ENCODE assay signal across 1 cellular context in genomic region chr12:120261951-120262851, GRCh38.
TF ChIP-seq lines count a peak whose summit lies in the region.

No MANE protein-coding gene starts in this region.

TF ChIP-seq in HEK293, 187 proteins besides CTCF, POLR2A, EP300 and RAD21 (continued from another document):
- TF ChIP-seq HIC1 (tag by site-specific recombination; IDR thresholded peaks at IDR 0.05) (peak; percentile 54; the same call in 1 of the 2 replicates), PRDM2 (tag by site-specific recombination; IDR thresholded peaks at IDR 0.05; ENCODE audit: borderline replicate concordance) (no peak), GLIS1 (tag by site-specific recombination; IDR thresholded peaks at IDR 0.05) (peak; percentile 45; the same call in 1 of the 2 replicates), ZNF138 (tag by site-specific recombination; IDR thresholded peaks at IDR 0.05; ENCODE audit: borderline replicate concordance) (no peak), ZNF140 (tag by site-specific recombination; IDR thresholded peaks at IDR 0.05) (no peak), ZNF292 (tag by site-specific recombination; IDR thresholded peaks at IDR 0.05; ENCODE audit: borderline replicate concordance, low read depth) (no peak), SP7 (tag by site-specific recombination; IDR thresholded peaks at IDR 0.05) (peak; percentile 92), SETDB1 (IDR thresholded peaks at IDR 0.05; ENCODE audit: insufficient read length, low read length) (no peak), MEIS1 (CRISPR knock-in tag; IDR thresholded peaks at IDR 0.05; ENCODE audit: borderline replicate concordance) (no peak), BCL11B (tag by site-specific recombination; IDR thresholded peaks at IDR 0.05; ENCODE audit: low read depth) (no peak), ZBTB26 (tag by site-specific recombination; optimal IDR thresholded peaks at IDR 0.05) (no peak), ZNF571 (tag by site-specific recombination; IDR thresholded peaks at IDR 0.05) (no peak), ZNF623 (tag by site-specific recombination; IDR thresholded peaks at IDR 0.05) (no peak), ZNF510 (tag by site-specific recombination; IDR thresholded peaks at IDR 0.05; ENCODE audit: insufficient replicate concordance) (no peak), ZNF670 (tag by site-specific recombination; IDR thresholded peaks at IDR 0.05; ENCODE audit: low read depth) (no peak), ZNF48 (tag by site-specific recombination; IDR thresholded peaks at IDR 0.05) (no peak), ZSCAN23 (tag by site-specific recombination; IDR thresholded peaks at IDR 0.05) (no peak), TRIM28 (IDR thresholded peaks at IDR 0.05; ENCODE audit: borderline replicate concordance, low read length) (no peak), ZNF792 (tag by site-specific recombination; IDR thresholded peaks at IDR 0.05) (no peak), ZNF354C (tag by site-specific recombination; IDR thresholded peaks at IDR 0.05; ENCODE audit: borderline replicate concordance, low read depth) (no peak), ZSCAN30 (tag by site-specific recombination; IDR thresholded peaks at IDR 0.05) (no peak), ZNF223 (tag by site-specific recombination; IDR thresholded peaks at IDR 0.05) (no peak), ZNF654 (tag by site-specific recombination; IDR thresholded peaks at IDR 0.05; ENCODE audit: low read depth) (no peak), ZNF768 (tag by site-specific recombination; IDR thresholded peaks at IDR 0.05) (no peak), ZNF548 (tag by site-specific recombination; IDR thresholded peaks at IDR 0.05) (no peak), ZNF350 (tag by site-specific recombination; IDR thresholded peaks at IDR 0.05) (no peak), ZNF433 (tag by site-specific recombination; IDR thresholded peaks at IDR 0.05; ENCODE audit: low read depth) (no peak), ZNF658 (tag by site-specific recombination; IDR thresholded peaks at IDR 0.05) (no peak), ZNF37A (tag by site-specific recombination; IDR thresholded peaks at IDR 0.05) (no peak), PRDM4 (tag by site-specific recombination; IDR thresholded peaks at IDR 0.05) (no peak), KLF16 (tag by site-specific recombination; IDR thresholded peaks at IDR 0.05) (no peak), ZNF76 (tag by site-specific recombination; IDR thresholded peaks at IDR 0.05; ENCODE audit: borderline replicate concordance, low read depth) (0 out of 2 replicates have a peak, but pooled peaks have one; percentile 9), WT1 (tag by site-specific recombination; IDR thresholded peaks at IDR 0.05) (0 out of 2 replicates have a peak, but pooled peaks have one; percentile 12), TCF7L2 (IDR thresholded peaks at IDR 0.05; ENCODE audit: borderline replicate concordance, low read depth, low read length) (no peak), ZNF214 (tag by site-specific recombination; IDR thresholded peaks at IDR 0.05; ENCODE audit: borderline replicate concordance) (no peak), ZNF791 (tag by site-specific recombination; IDR thresholded peaks at IDR 0.05) (no peak), ZNF175 (tag by site-specific recombination; IDR thresholded peaks at IDR 0.05) (no peak), HOXD13 (CRISPR knock-in tag; IDR thresholded peaks at IDR 0.05; ENCODE audit: borderline replicate concordance) (no peak), ZNF19 (tag by site-specific recombination; IDR thresholded peaks at IDR 0.05; ENCODE audit: low read depth) (no peak)
- TF ChIP-seq, protein P1, sequence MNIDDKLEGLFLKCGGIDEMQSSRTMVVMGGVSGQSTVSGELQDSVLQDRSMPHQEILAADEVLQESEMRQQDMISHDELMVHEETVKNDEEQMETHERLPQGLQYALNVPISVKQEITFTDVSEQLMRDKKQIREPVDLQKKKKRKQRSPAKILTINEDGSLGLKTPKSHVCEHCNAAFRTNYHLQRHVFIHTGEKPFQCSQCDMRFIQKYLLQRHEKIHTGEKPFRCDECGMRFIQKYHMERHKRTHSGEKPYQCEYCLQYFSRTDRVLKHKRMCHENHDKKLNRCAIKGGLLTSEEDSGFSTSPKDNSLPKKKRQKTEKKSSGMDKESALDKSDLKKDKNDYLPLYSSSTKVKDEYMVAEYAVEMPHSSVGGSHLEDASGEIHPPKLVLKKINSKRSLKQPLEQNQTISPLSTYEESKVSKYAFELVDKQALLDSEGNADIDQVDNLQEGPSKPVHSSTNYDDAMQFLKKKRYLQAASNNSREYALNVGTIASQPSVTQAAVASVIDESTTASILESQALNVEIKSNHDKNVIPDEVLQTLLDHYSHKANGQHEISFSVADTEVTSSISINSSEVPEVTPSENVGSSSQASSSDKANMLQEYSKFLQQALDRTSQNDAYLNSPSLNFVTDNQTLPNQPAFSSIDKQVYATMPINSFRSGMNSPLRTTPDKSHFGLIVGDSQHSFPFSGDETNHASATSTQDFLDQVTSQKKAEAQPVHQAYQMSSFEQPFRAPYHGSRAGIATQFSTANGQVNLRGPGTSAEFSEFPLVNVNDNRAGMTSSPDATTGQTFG (tag by site-specific recombination; IDR thresholded peaks at IDR 0.05; ENCODE audit: borderline replicate concordance): no peak
- TF ChIP-seq, protein P2, sequence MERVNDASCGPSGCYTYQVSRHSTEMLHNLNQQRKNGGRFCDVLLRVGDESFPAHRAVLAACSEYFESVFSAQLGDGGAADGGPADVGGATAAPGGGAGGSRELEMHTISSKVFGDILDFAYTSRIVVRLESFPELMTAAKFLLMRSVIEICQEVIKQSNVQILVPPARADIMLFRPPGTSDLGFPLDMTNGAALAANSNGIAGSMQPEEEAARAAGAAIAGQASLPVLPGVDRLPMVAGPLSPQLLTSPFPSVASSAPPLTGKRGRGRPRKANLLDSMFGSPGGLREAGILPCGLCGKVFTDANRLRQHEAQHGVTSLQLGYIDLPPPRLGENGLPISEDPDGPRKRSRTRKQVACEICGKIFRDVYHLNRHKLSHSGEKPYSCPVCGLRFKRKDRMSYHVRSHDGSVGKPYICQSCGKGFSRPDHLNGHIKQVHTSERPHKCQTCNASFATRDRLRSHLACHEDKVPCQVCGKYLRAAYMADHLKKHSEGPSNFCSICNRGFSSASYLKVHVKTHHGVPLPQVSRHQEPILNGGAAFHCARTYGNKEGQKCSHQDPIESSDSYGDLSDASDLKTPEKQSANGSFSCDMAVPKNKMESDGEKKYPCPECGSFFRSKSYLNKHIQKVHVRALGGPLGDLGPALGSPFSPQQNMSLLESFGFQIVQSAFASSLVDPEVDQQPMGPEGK (tag by site-specific recombination; IDR thresholded peaks at IDR 0.05): no peak
- TF ChIP-seq, protein P3, sequence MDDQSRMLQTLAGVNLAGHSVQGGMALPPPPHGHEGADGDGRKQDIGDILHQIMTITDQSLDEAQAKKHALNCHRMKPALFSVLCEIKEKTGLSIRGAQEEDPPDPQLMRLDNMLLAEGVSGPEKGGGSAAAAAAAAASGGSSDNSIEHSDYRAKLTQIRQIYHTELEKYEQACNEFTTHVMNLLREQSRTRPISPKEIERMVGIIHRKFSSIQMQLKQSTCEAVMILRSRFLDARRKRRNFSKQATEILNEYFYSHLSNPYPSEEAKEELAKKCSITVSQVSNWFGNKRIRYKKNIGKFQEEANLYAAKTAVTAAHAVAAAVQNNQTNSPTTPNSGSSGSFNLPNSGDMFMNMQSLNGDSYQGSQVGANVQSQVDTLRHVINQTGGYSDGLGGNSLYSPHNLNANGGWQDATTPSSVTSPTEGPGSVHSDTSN (CRISPR knock-in tag; IDR thresholded peaks at IDR 0.05): no peak
TF ChIP-seq in HEK293: peak in this region for 10.
